In genomic region chr3:9890249-9891071, GRCh38 we compare ENCODE assay signal across 8 cellular contexts. TPM values are rescaled to one million over a fixed set of nuclear protein-coding genes. Genes with fewer than 3 reads are reported as not detected.
DNase-seq lines count a peak whose midpoint lies in the region; ATAC-seq and TF ChIP-seq lines count a peak whose summit lies in the region.

TSS of gene JAGN1 (plus strand) at chr3:9890610. CDS start at chr3:9890723, 113 bp downstream.

- no peaks in the 10 kb centered on the region for H3K27me3 Mint-ChIP-seq in Calu3 (ENCODE audit: unreplicated experiment)

- peak within 1 kb of the TSS; percentile 92 for H2AFZ ChIP-seq in PC-3 (ENCODE audit: low read length)

- H3K9me3 Mint-ChIP-seq in Calu3 (ENCODE audit: low read depth, unreplicated experiment), result peaks cover 5% of the 10 kb centered on the region

- TF ChIP-seq CTCF in Calu3 (IDR thresholded peaks at IDR 0.05; ENCODE audit: unreplicated experiment) (no peak), PC-3 (conservative IDR thresholded peaks at IDR 0.05; ENCODE audit: low read depth, low read length) (no peak), mucosa of descending colon (IDR thresholded peaks at IDR 0.05) (no peak)

- peak within 1 kb of the TSS; percentile 83 for H3K4me3 ChIP-seq in PC-3 (ENCODE audit: low read length)
- peak within 1 kb of the TSS; percentile 96 for H3K4me3 ChIP-seq in mucosa of descending colon

- H4K20me1 ChIP-seq in PC-3 (ENCODE audit: low read length), result no peaks in the 10 kb centered on the region

- peaks cover 10% of the 10 kb centered on the region for H3F3A ChIP-seq in PC-3 (ENCODE audit: low read length, unreplicated experiment)

- peak within 1 kb of the TSS; percentile 91 for H3K27ac Mint-ChIP-seq in Calu3 (ENCODE audit: unreplicated experiment)

- DNase-seq in Calu3 (peak; percentile 86), HUDEP-2 (lab: John Stamatoyannopoulos, UW; ENCODE audit: unreplicated experiment in 76 of 76) (peak in 75 of 76 experiments; percentile 17 to 91 (median 78)), PC-3 (peak; percentile 87), activated T-cell treated with anti-CD3 and anti-CD28 coated beads for 4 hours (peak; percentile 89), epithelial cell of prostate (ENCODE audit: low read depth, low spot score) (peak; percentile 41), mucosa of descending colon (peak; percentile 93 to 95 (median 94))
- peak; percentile 80 to 92 for DNase-seq in stimulated activated CD8-positive, alpha-beta memory T cell treated with anti-CD3 and anti-CD28 coated beads, Interleukin-2, amount 100 ng/mL, for 48 hours (ENCODE audit: low read depth in 2 of 2)

- H3K9me2 ChIP-seq in PC-3 (replicated peaks; ENCODE audit: low read length), result no peaks in the 10 kb centered on the region

- peak within 1 kb of the TSS; percentile 97 for H3K4me3 Mint-ChIP-seq in Calu3 (ENCODE audit: low read depth, unreplicated experiment)

- H3K9ac ChIP-seq in PC-3 (ENCODE audit: low read length), result peak within 1 kb of the TSS; percentile 98

- no peaks in the 10 kb centered on the region for H3K27me3 ChIP-seq in PC-3 (ENCODE audit: low read length)

- POLR2A ChIA-PET in PC-3 (lab: Charles Lee; ENCODE audit: unreplicated experiment), result interaction anchor here (0.5 kb wide), 1 partner anchor 328 kb away, joined by 4 read pairs; no protein-coding TSS in a partner anchor

- intact Hi-C loops in Calu3 (cut with micrococcal nuclease; ENCODE audit: unreplicated experiment) (no loop called here), PC-3 (cut with micrococcal nuclease) (no loop called here), mucosa of descending colon (cut with DNase I, micrococcal nuclease) (no loop called here)

- H3K27ac ChIP-seq in PC-3 (ENCODE audit: low read length), result peak within 1 kb of the TSS; percentile 75
- H3K27ac ChIP-seq in epithelial cell of prostate, result peak within 1 kb of the TSS; percentile 70

- ATAC-seq in GM21381 (IDR thresholded peaks at IDR 0.05; ENCODE audit: unreplicated experiment) (peak; percentile 73), PC-3 (peak; percentile 65), mucosa of descending colon (peak; percentile 99)

- BruUV-seq in Calu3 (replicated peaks; lab: Mats Ljungman, UMichigan), result TSS peak; percentile 54
- TSS peak; percentile 66 for BruUV-seq in PC-3 (replicated peaks; lab: Mats Ljungman, UMichigan)

- H3K9me3 ChIP-seq in PC-3 (ENCODE audit: low read length) (no peaks in the 10 kb centered on the region), mucosa of descending colon (no peaks in the 10 kb centered on the region)

- peaks cover 38% of the 10 kb centered on the region for H3K79me2 ChIP-seq in PC-3 (ENCODE audit: low read length)

- peaks cover 14% of the 10 kb centered on the region; the same call in 1 of the 2 replicates for H3K36me3 ChIP-seq in PC-3 (ENCODE audit: low read depth, low read length)
- H3K36me3 ChIP-seq in mucosa of descending colon (ENCODE audit: low read depth), result no peaks in the 10 kb centered on the region

- H3K4me1 ChIP-seq in PC-3 (ENCODE audit: insufficient read depth, low read length) (peaks cover 23% of the 10 kb centered on the region), mucosa of descending colon (ENCODE audit: low read depth) (peaks cover 31% of the 10 kb centered on the region)

- H3K36me3 Mint-ChIP-seq in Calu3 (ENCODE audit: insufficient read depth, unreplicated experiment), result peaks cover 41% of the 10 kb centered on the region

- peaks cover 25% of the 10 kb centered on the region for H3K4me1 Mint-ChIP-seq in Calu3 (ENCODE audit: low read depth, unreplicated experiment)

- H3K4me2 ChIP-seq in PC-3 (ENCODE audit: low read length), result peak within 1 kb of the TSS; percentile 84

- CTCF ChIA-PET in Calu3 (lab: Charles Lee), result interaction anchor here (1.6 kb wide), 1 partner anchor 12 kb away, joined by 3 read pairs; no protein-coding TSS in a partner anchor
- CTCF ChIA-PET in PC-3 (lab: Charles Lee), result no interaction called here

RNA-seq across cellular contexts. Expression of gene JAGN1, which starts in this region (rescaled TPM):
- total RNA-seq in Calu3 (2022) (32.4 and 34.2 TPM in 2 replicates), PC-3 (2014; rRNA removed) (32.5 and 34.1 TPM in 2 replicates), mucosa of descending colon (10 to 100 TPM; 29.6 to 41.5 (median 36.6) TPM)

Comparison
In these comparisons a context has a peak if more than half of its experiments do, and no peak if none do; other contexts are left out.
1. Peak in every context shown above with its lines: DNase-seq, ATAC-seq, H3K4me3 ChIP-seq and H3K27ac ChIP-seq.
2. DNase-seq: peak in every context shown above with its lines; median percentile 94 in mucosa of descending colon; 89 in activated T-cell treated with anti-CD3 and anti-CD28 coated beads for 4 hours; 87 in PC-3; 86 in Calu3; 86 in stimulated activated CD8-positive, alpha-beta memory T cell treated with anti-CD3 and anti-CD28 coated beads, Interleukin-2, amount 100 ng/mL, for 48 hours; 78 in HUDEP-2; 41 in epithelial cell of prostate.